Comparison of ENCODE assay signal across 14 cellular contexts in genomic region chr11:118009821-118010737, GRCh38. TPM values are rescaled to one million over a fixed set of nuclear protein-coding genes. Genes with fewer than 3 reads are reported as not detected.
DNase-seq lines count a peak whose midpoint lies in the region; ATAC-seq lines count a peak whose summit lies in the region.
"Had no signal": no experiment of that assay in that cellular context is flagged by ENCODE, and none has a peak within 500 bp of the region (broad histone marks: within the 10 kb centered on the region; RNA-seq: fewer than 3 reads in every experiment).

No MANE protein-coding gene starts in this region.

- peak overlapping the region in 4 of 7 donors; percentile 32 to 83 (median 48) for H3K4me3 Mint-ChIP-seq in CD8-positive, alpha-beta memory T cell
- no peak overlapping the region for H3K4me3 Mint-ChIP-seq in activated naive CD8-positive, alpha-beta T cell treated with anti-CD3 and anti-CD28 coated beads, Interleukin-2, amount 50 U/mL, for 24 hours
- H3K4me3 Mint-ChIP-seq in naive thymus-derived CD8-positive, alpha-beta T cell, result peak overlapping the region in 7 of 10 donors; percentile 15 to 56 (median 37)
- H3K4me3 Mint-ChIP-seq: HFFc6 had no signal

- CTCF ChIA-PET in CD8-positive, alpha-beta memory T cell (lab: Charles Lee), result interaction anchor here (1.3 kb wide), 1 partner anchor 32 kb away, joined by 3 read pairs; no protein-coding TSS in a partner anchor

- H3K36me3 ChIP-seq in CD8-positive, alpha-beta memory T cell (ENCODE audit: insufficient read depth, low read length), result no peaks in the 10 kb centered on the region
- H3K36me3 ChIP-seq in H7 (replicated peaks; ENCODE audit: control insufficient read depth, insufficient read depth, low read length), result no peaks in the 10 kb centered on the region

- H3K4me1 Mint-ChIP-seq in CD8-positive, alpha-beta memory T cell, result peaks cover 98 to 100% (median 100%) of the 10 kb centered on the region in 3 donors
- peaks cover 95% of the 10 kb centered on the region for H3K4me1 Mint-ChIP-seq in activated naive CD8-positive, alpha-beta T cell treated with anti-CD3 and anti-CD28 coated beads, Interleukin-2, amount 50 U/mL, for 24 hours
- peaks cover 67 to 100% (median 99%) of the 10 kb centered on the region in 4 donors for H3K4me1 Mint-ChIP-seq in naive thymus-derived CD8-positive, alpha-beta T cell

- H3K9me3 ChIP-seq in CD8-positive, alpha-beta memory T cell (ENCODE audit: low read length), result no peaks in the 10 kb centered on the region

- H3K27ac ChIP-seq in CD8-positive, alpha-beta memory T cell (ENCODE audit: low read depth, low read length), result no peak overlapping the region

- peaks cover 0 to 2% (median 0%) of the 10 kb centered on the region in 5 donors for H3K9me3 Mint-ChIP-seq in CD8-positive, alpha-beta memory T cell
- peaks cover 8% of the 10 kb centered on the region for H3K9me3 Mint-ChIP-seq in activated naive CD8-positive, alpha-beta T cell treated with anti-CD3 and anti-CD28 coated beads, Interleukin-2, amount 50 U/mL, for 24 hours
- peaks cover 0 to 10% (median 0%) of the 10 kb centered on the region in 9 donors for H3K9me3 Mint-ChIP-seq in naive thymus-derived CD8-positive, alpha-beta T cell
- H3K9me3 Mint-ChIP-seq: HFFc6 had no signal

- H3K27ac Mint-ChIP-seq in CD8-positive, alpha-beta memory T cell, result peak overlapping the region; percentile 81 to 100 (median 90)
- peak overlapping the region; percentile 59 for H3K27ac Mint-ChIP-seq in activated naive CD8-positive, alpha-beta T cell treated with anti-CD3 and anti-CD28 coated beads, Interleukin-2, amount 50 U/mL, for 24 hours
- H3K27ac Mint-ChIP-seq in naive thymus-derived CD8-positive, alpha-beta T cell, result peak overlapping the region; percentile 68 to 100 (median 94)
- H3K27ac Mint-ChIP-seq: HFFc6 had no signal

- POLR2A ChIA-PET in CD8-positive, alpha-beta memory T cell (lab: Charles Lee), result interaction anchor here (1.2 kb wide), 1 partner anchor 10 kb away, joined by 4 read pairs; no protein-coding TSS in a partner anchor
- POLR2A ChIA-PET in naive thymus-derived CD8-positive, alpha-beta T cell (lab: Charles Lee), result interaction anchor here (0.5 to 32.2 kb wide), 5 partner anchors 15 to 280 kb away, joined by 4 to 721 read pairs (median 10); partner anchors contain the start of gene IL10RA

- peak; percentile 1 for ATAC-seq in HG02840 (IDR thresholded peaks at IDR 0.05; ENCODE audit: low FRiP score, unreplicated experiment)
- no peak for ATAC-seq in activated naive CD8-positive, alpha-beta T cell treated with anti-CD3 and anti-CD28 coated beads, Interleukin-2, amount 50 U/mL, for 24 hours
- ATAC-seq in naive thymus-derived CD8-positive, alpha-beta T cell, result no peak
- no peak for ATAC-seq in HG02938 (IDR thresholded peaks at IDR 0.05; ENCODE audit: unreplicated experiment)

- no peaks in the 10 kb centered on the region for H3K27me3 Mint-ChIP-seq in CD8-positive, alpha-beta memory T cell
- H3K27me3 Mint-ChIP-seq in activated naive CD8-positive, alpha-beta T cell treated with anti-CD3 and anti-CD28 coated beads, Interleukin-2, amount 50 U/mL, for 24 hours, result no peaks in the 10 kb centered on the region
- no peaks in the 10 kb centered on the region for H3K27me3 Mint-ChIP-seq in naive thymus-derived CD8-positive, alpha-beta T cell

- peaks cover 100% of the 10 kb centered on the region for H3K4me1 ChIP-seq in CD8-positive, alpha-beta memory T cell (ENCODE audit: insufficient read depth, low read length)

- no peaks in the 10 kb centered on the region for H3K27me3 ChIP-seq in CD8-positive, alpha-beta memory T cell (ENCODE audit: insufficient read depth, low read length, poor library complexity, severe bottlenecking)
- H3K27me3 ChIP-seq in H7 (ENCODE audit: control insufficient read depth, insufficient read depth, low read length), result no peaks in the 10 kb centered on the region

- no peak for DNase-seq in CD8-positive, alpha-beta memory T cell
- DNase-seq in activated naive CD8-positive, alpha-beta T cell treated with anti-CD3 and anti-CD28 coated beads, Interleukin-2, amount 50 U/mL, for 24 hours, result no peak
- DNase-seq in naive thymus-derived CD8-positive, alpha-beta T cell, result no peak
- DNase-seq in H7 (no peak), DMS53 (lab: John Stamatoyannopoulos, UW) (no peak), SHP77 treated with DMSO at 0.1 percent for 48 hours (lab: John Stamatoyannopoulos, UW) (no peak)
- DNase-seq: activated CD4-positive, alpha-beta T cell treated with anti-CD3 and anti-CD28 coated beads, Interleukin-2, amount 50 U/mL, for 4 hours; Calu3; HFFc6; NCI-H1417; stimulated activated CD8-positive, alpha-beta memory T cell treated with anti-CD3 and anti-CD28 coated beads, Interleukin-4, amount 100 ng/mL, for 48 hours had no signal

- H3K36me3 Mint-ChIP-seq in CD8-positive, alpha-beta memory T cell, result peaks cover 2 to 9% (median 3%) of the 10 kb centered on the region in 3 donors
- no peaks in the 10 kb centered on the region for H3K36me3 Mint-ChIP-seq in activated naive CD8-positive, alpha-beta T cell treated with anti-CD3 and anti-CD28 coated beads, Interleukin-2, amount 50 U/mL, for 24 hours (ENCODE audit: low read depth)
- no peaks in the 10 kb centered on the region for H3K36me3 Mint-ChIP-seq in naive thymus-derived CD8-positive, alpha-beta T cell

- H3K4me3 ChIP-seq in CD8-positive, alpha-beta memory T cell (ENCODE audit: low read length), result no peak overlapping the region
- H3K4me3 ChIP-seq in H7 (ENCODE audit: insufficient read depth, low read depth, low read length), result no peak overlapping the region
- H3K4me3 ChIP-seq: lung had no signal

RNA-seq across cellular contexts. Expression of gene IL10RA, which starts 23.9 kb away (rescaled TPM):
- 100 to 1,000 TPM; 120 to 122 TPM for total RNA-seq in CD8-positive, alpha-beta memory T cell
- polyA plus RNA-seq in CD8-positive, alpha-beta memory T cell, result 659 TPM
- 100 to 1,000 TPM; 205 to 217 TPM for total RNA-seq in naive thymus-derived CD8-positive, alpha-beta T cell
- polyA plus RNA-seq in naive thymus-derived CD8-positive, alpha-beta T cell, result 100 to 1,000 TPM in 2 of 3 donors, 10 to 100 TPM in 1; 99.2 to 185 (median 147) TPM
- not detected in 2 replicates for total RNA-seq in H7 (2014; rRNA removed; shearing (Covaris generic))
- total RNA-seq: HFFc6 had no signal

Comparison
In these comparisons a context has a peak if more than half of its experiments do, and no peak if none do; other contexts are left out.
1. RNA of gene IL10RA, which starts 23.9 kb away (total RNA-seq): 205 to 217 TPM in naive thymus-derived CD8-positive, alpha-beta T cell and 120 to 122 TPM in CD8-positive, alpha-beta memory T cell; not detected in H7; every median in the first group is over 100 times any median in the second.
2. Peak in every context shown above with its lines, with median percentiles within 50 percentile points of each other: H3K27ac Mint-ChIP-seq.